In the genomic region with DNA sequence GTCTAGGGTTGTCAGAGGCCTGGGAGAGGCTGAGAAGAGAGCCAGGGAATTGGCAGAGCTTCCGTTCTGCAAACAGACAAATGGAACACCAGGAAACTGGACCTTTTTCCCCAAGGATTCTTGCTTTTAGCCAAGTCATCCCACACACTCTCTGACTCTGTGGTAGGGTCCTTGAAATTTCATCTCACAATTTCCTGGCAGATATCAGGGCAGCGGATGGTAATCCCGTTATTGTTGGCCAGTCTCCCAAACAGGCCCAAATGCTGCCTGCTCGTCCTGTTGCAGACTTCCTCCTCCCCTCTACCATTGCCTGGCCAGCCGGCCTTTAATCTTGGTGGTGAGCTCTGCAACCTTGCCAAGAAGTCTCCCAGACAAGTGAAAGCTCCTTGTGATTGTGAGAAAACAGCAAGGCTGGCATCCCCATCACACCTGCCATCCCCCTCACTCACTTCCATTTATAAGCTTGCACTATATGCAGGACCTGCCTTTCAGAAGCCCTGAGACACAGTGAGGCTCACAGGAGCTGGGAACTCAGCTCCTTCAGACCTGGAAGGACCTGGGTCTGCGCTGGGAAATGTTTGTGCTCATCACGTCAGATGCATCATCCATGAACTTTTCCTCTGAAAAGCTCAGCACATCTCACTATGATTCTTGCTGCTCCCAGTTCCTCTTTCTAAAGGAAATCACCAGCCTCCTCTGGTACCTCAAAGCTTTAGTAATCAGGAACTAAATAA, we compare ENCODE assay signal across 9 cellular contexts. TPM values are rescaled to one million over a fixed set of nuclear protein-coding genes. Genes with fewer than 3 reads are reported as not detected.
DNase-seq lines count a peak whose midpoint lies in the region; ATAC-seq and TF ChIP-seq lines count a peak whose summit lies in the region.
"Had no signal": no experiment of that assay in that cellular context is flagged by ENCODE, and none has a peak within 500 bp of the region (broad histone marks: within the 10 kb centered on the region; RNA-seq: fewer than 3 reads in every experiment).

No MANE protein-coding gene starts in this region.

- intact Hi-C loops in gastrocnemius medialis (cut with DNase I; ENCODE audit: low total_unique reads) = no loop called here

- H3K27ac ChIP-seq in gastrocnemius medialis = peak overlapping the region in 3 of 4 donors; percentile 30 to 56 (median 44)

- ATAC-seq in gastrocnemius medialis (no peak), GM21825 (IDR thresholded peaks at IDR 0.05; ENCODE audit: unreplicated experiment) (no peak), GM21367 (IDR thresholded peaks at IDR 0.05; ENCODE audit: unreplicated experiment) (no peak)

- TF ChIP-seq POLR2A in gastrocnemius medialis (IDR thresholded peaks at IDR 0.05) = no peak

- H3K4me3 ChIP-seq in gastrocnemius medialis = no peak overlapping the region

- peak; percentile 60 for DNase-seq in GM03348 (ENCODE audit: low spot score)
- DNase-seq in RPMI8226 = peak; percentile 67
- DNase-seq in glomerular visceral epithelial cell (ENCODE audit: extremely low spot score) = peak; percentile 86
- DNase-seq in gastrocnemius medialis = no peak
- DNase-seq in activated gamma-delta T cell (lab: John Stamatoyannopoulos, UW) = no peak
- DNase-seq in NAMALWA (ENCODE audit: low spot score) = no peak
- DNase-seq: activated effector memory CD4-positive, alpha-beta T cell treated with Interleukin-2 at 50 U/mL for 16 hours had no signal

- no peak for TF ChIP-seq CTCF in gastrocnemius medialis (IDR thresholded peaks at IDR 0.05 in 4 of 5, conservative IDR thresholded peaks at IDR 0.05 in 1 of 5)

- no peaks in the 10 kb centered on the region for H3K27me3 ChIP-seq in gastrocnemius medialis

- no peaks in the 10 kb centered on the region for H3K9me3 ChIP-seq in gastrocnemius medialis

- peaks cover 33 to 38% of the 10 kb centered on the region in 2 donors for H3K4me1 ChIP-seq in gastrocnemius medialis

- in situ Hi-C loops in gastrocnemius medialis (cut with MboI; ENCODE audit: low sequenced_read_pairs in 4 of 4) = loop anchor here in 2 of 4 donors (10.0 kb wide), 2 partner anchors 109 to 279 kb away; a partner anchor contains a TSS

- H3K36me3 ChIP-seq in gastrocnemius medialis = no peaks in the 10 kb centered on the region

RNA-seq across cellular contexts. Expression of a gene that starts 13.6 kb away (rescaled TPM):
- 100 to 1,000 TPM; 182 to 207 (median 198) TPM for total RNA-seq in gastrocnemius medialis

RNA-seq across cellular contexts. Expression of a gene that starts 45.9 kb away (rescaled TPM):
- total RNA-seq in gastrocnemius medialis = 100 to 1,000 TPM in 2 of 4 donors, 10 to 100 TPM in 2; 65.7 to 155 (median 108) TPM

Comparison
In these comparisons a context has a peak if more than half of its experiments do, and no peak if none do; other contexts are left out.
1. DNase-seq: peak in GM03348 (single experiment), RPMI8226 (single experiment) and glomerular visceral epithelial cell (single experiment); none in gastrocnemius medialis (0 of 2), activated gamma-delta T cell (single experiment) and NAMALWA (single experiment).